Comparison of ENCODE assay signal across 22 cellular contexts in genomic region chr5:120808606-120809005, GRCh38.
A peak's percentile ranks its signal among the peaks of the same experiment; 100 is the strongest.
DNase-seq lines count a peak whose midpoint lies in the region; ATAC-seq and TF ChIP-seq lines count a peak whose summit lies in the region.
"Had no signal": no experiment of that assay in that cellular context is flagged by ENCODE, and none has a peak within 500 bp of the region (broad histone marks: within the 10 kb centered on the region; RNA-seq: fewer than 3 reads in every experiment).

No MANE protein-coding gene starts in this region.

- CTCF ChIA-PET in PC-9 (lab: Charles Lee), result no interaction called here
- CTCF ChIA-PET in GM10248 (lab: Yijun Ruan, JAX), result interaction anchor here (1.4 kb wide), 1 partner anchor 10 kb away, joined by 4 read pairs; no protein-coding TSS in a partner anchor

- no peaks in the 10 kb centered on the region for H3K79me2 ChIP-seq in smooth muscle cell (ENCODE audit: low read depth)
- H3K79me2 ChIP-seq in PC-9 (ENCODE audit: low read depth), result no peaks in the 10 kb centered on the region

- H3K27ac ChIP-seq in SJSA1 (peak overlapping the region; percentile 53), smooth muscle cell (ENCODE audit: low read depth) (no peak overlapping the region), PC-9 (no peak overlapping the region)
- H3K27ac ChIP-seq: 22Rv1, BLaER1 had no signal

- H2AFZ ChIP-seq in smooth muscle cell (ENCODE audit: low read depth) (no peak overlapping the region), PC-9 (no peak overlapping the region)

- H3K27me3 ChIP-seq in SJSA1 (replicated peaks) (no peaks in the 10 kb centered on the region), smooth muscle cell (ENCODE audit: low read depth) (no peaks in the 10 kb centered on the region), PC-9 (ENCODE audit: insufficient read depth, low read depth) (no peaks in the 10 kb centered on the region)
- H3K27me3 ChIP-seq: BLaER1 had no signal

- H3K9me3 ChIP-seq in SJSA1 (replicated peaks), result no peaks in the 10 kb centered on the region
- H3K9me3 ChIP-seq in smooth muscle cell (replicated peaks; ENCODE audit: low read depth), result no peaks in the 10 kb centered on the region
- peaks cover 6% of the 10 kb centered on the region; the same call in 1 of the 2 replicates for H3K9me3 ChIP-seq in PC-9 (ENCODE audit: insufficient read depth, low read depth)

- H3K4me1 ChIP-seq in SJSA1 (replicated peaks), result peaks cover 14% of the 10 kb centered on the region
- no peaks in the 10 kb centered on the region for H3K4me1 ChIP-seq in smooth muscle cell (ENCODE audit: low read depth)
- H3K4me1 ChIP-seq in PC-9 (replicated peaks; ENCODE audit: insufficient read depth), result no peaks in the 10 kb centered on the region
- H3K4me1 ChIP-seq: BLaER1 had no signal

- POLR2A ChIA-PET in PC-9 (lab: Charles Lee; ENCODE audit: unreplicated experiment), result no interaction called here
- POLR2A ChIA-PET in GM10248 (lab: Yijun Ruan, JAX), result no interaction called here

- ATAC-seq in HG03439 (IDR thresholded peaks at IDR 0.05; ENCODE audit: unreplicated experiment), result no peak
- ATAC-seq: K562, Right ventricle myocardium inferior had no signal

- H3F3A ChIP-seq in smooth muscle cell (ENCODE audit: low read depth), result no peaks in the 10 kb centered on the region
- H3F3A ChIP-seq in PC-9 (ENCODE audit: insufficient read depth, low read depth), result no peaks in the 10 kb centered on the region

- no peak for TF ChIP-seq CTCF in choroid plexus epithelial cell (conservative IDR thresholded peaks at IDR 0.05; ENCODE audit: low read depth, low read length)
- no peak for TF ChIP-seq CTCF in smooth muscle cell (IDR thresholded peaks at IDR 0.05; ENCODE audit: borderline replicate concordance, insufficient read depth, poor library complexity, severe bottlenecking)
- no peak for TF ChIP-seq CTCF in PC-9 (conservative IDR thresholded peaks at IDR 0.05)
- TF ChIP-seq CTCF in GM10248 (IDR thresholded peaks at IDR 0.05; ENCODE audit: control extremely low read depth, extremely low read depth, low read depth, missing control alignments), result no peak

- H3K4me2 ChIP-seq in smooth muscle cell (peak overlapping the region; percentile 38), PC-9 (no peak overlapping the region)
- H3K4me2 ChIP-seq: BLaER1 had no signal

- H3K4me3 ChIP-seq in SJSA1, result no peak overlapping the region
- H3K4me3 ChIP-seq in choroid plexus epithelial cell (ENCODE audit: low read depth, low read length), result no peak overlapping the region
- no peak overlapping the region for H3K4me3 ChIP-seq in smooth muscle cell
- no peak overlapping the region for H3K4me3 ChIP-seq in PC-9
- H3K4me3 ChIP-seq: BLaER1, K562 had no signal

- no TSS peak for BruUV-seq in PC-9 (replicated peaks; lab: Mats Ljungman, UMichigan)

- H3K9ac ChIP-seq in smooth muscle cell (ENCODE audit: low read depth), result no peak overlapping the region
- H3K9ac ChIP-seq: BLaER1 had no signal

- DNase-seq in NCI-H524 (lab: John Stamatoyannopoulos, UW) (peak; percentile 22 to 54), NCI-H524 treated with DMSO at 0.1 percent for 48 hours (lab: John Stamatoyannopoulos, UW) (no peak), SJSA1 (ENCODE audit: low read depth in 1 of 2, low spot score in 2 of 2) (peak in 1 of 2 experiments; percentile 41), choroid plexus epithelial cell (ENCODE audit: low read depth) (peak; percentile 20), smooth muscle cell (lab: John Stamatoyannopoulos, UW; ENCODE audit: unreplicated experiment) (no peak), PC-9 (no peak), GM10248 (ENCODE audit: extremely low spot score) (no peak)
- DNase-seq: CD4-positive, alpha-beta T cell; COR-L47; DND-41; H7; NCI-H1092 treated with DMSO at 0.1 percent for 48 hours; NCI-H1436 treated with DMSO at 0.1 percent for 48 hours; NCI-H1930; NCI-H510A treated with DMSO at 0.1 percent for 48 hours; OCI-M1; SW 1271 had no signal

- no peaks in the 10 kb centered on the region for H3K36me3 ChIP-seq in SJSA1
- H3K36me3 ChIP-seq in smooth muscle cell (ENCODE audit: low read depth), result no peaks in the 10 kb centered on the region
- H3K36me3 ChIP-seq in PC-9 (ENCODE audit: low read depth), result no peaks in the 10 kb centered on the region
- H3K36me3 ChIP-seq: BLaER1 had no signal

- intact Hi-C loops in PC-9 (cut with micrococcal nuclease; ENCODE audit: unreplicated experiment), result loop anchor here (10.0 kb wide), 3 partner anchors 1066 to 1334 kb away; no protein-coding TSS in a partner anchor

- H4K20me1 ChIP-seq in smooth muscle cell (ENCODE audit: low read depth) (no peaks in the 10 kb centered on the region), PC-9 (ENCODE audit: insufficient read depth) (no peaks in the 10 kb centered on the region)
- H4K20me1 ChIP-seq: BLaER1 had no signal

- H3K9me2 ChIP-seq in PC-9 (ENCODE audit: insufficient read depth), result no peaks in the 10 kb centered on the region

Comparison
In these comparisons a context has a peak if more than half of its experiments do, and no peak if none do; other contexts are left out.
1. DNase-seq: peak in NCI-H524 (2 of 2) and choroid plexus epithelial cell (single experiment); none in NCI-H524 treated with DMSO at 0.1 percent for 48 hours (single experiment), smooth muscle cell (single experiment), PC-9 (0 of 2) and GM10248 (single experiment).